In the genomic region with DNA sequence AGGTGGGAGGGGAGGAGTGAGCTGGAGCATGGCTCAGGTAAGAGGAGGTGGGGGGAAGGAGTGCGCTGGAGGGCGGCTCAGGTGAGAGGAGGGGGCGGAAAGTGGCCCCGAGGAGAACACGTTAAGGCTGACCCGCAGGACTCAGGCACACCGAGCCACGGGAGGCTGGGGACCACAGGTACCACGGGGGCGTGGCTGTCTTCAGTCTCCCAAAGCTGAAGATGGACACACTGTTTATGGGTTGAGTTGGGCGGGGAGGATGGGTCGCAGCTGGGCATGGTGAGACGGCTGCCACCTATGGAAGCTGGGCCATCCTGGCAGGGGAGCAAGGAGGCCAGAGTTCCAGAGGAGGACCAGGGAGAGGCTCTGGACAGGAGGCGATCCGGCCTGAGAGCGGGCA, we compare ENCODE assay signal across 14 cellular contexts. TPM values are rescaled to one million over a fixed set of nuclear protein-coding genes. Genes with fewer than 3 reads are reported as not detected.
A peak's percentile ranks its signal among the peaks of the same experiment; 100 is the strongest.
DNase-seq lines count a peak whose midpoint lies in the region; ATAC-seq, FAIRE-seq and TF ChIP-seq lines count a peak whose summit lies in the region.
"Had no signal": no experiment of that assay in that cellular context is flagged by ENCODE, and none has a peak within 500 bp of the region (broad histone marks: within the 10 kb centered on the region; RNA-seq: fewer than 3 reads in every experiment).

No MANE protein-coding gene starts in this region.

- H3K4me1 Mint-ChIP-seq in activated naive CD4-positive, alpha-beta T cell treated with anti-CD3 and anti-CD28 coated beads, Interleukin-2, amount 50 U/mL, for 24 hours = peaks cover 13% of the 10 kb centered on the region
- peaks cover 38% of the 10 kb centered on the region for H3K4me1 Mint-ChIP-seq in HFFc6 (ENCODE audit: low read depth)
- peaks cover 15% of the 10 kb centered on the region for H3K4me1 Mint-ChIP-seq in stimulated activated naive CD8-positive, alpha-beta T cell treated with anti-CD3 and anti-CD28 coated beads, Interleukin-15, amount 100 ng/mL, for 72 hours

- H3K27me3 Mint-ChIP-seq in activated naive CD4-positive, alpha-beta T cell treated with anti-CD3 and anti-CD28 coated beads, Interleukin-2, amount 50 U/mL, for 24 hours = peaks cover 2% of the 10 kb centered on the region
- no peaks in the 10 kb centered on the region; the same call in 1 of the 2 replicates for H3K27me3 Mint-ChIP-seq in HFFc6 (ENCODE audit: insufficient read depth)
- peaks cover 17% of the 10 kb centered on the region for H3K27me3 Mint-ChIP-seq in stimulated activated naive CD8-positive, alpha-beta T cell treated with anti-CD3 and anti-CD28 coated beads, Interleukin-15, amount 100 ng/mL, for 72 hours

- peaks cover 15% of the 10 kb centered on the region for H3K36me3 Mint-ChIP-seq in activated naive CD4-positive, alpha-beta T cell treated with anti-CD3 and anti-CD28 coated beads, Interleukin-2, amount 50 U/mL, for 24 hours
- peaks cover 10% of the 10 kb centered on the region; the same call in 1 of the 2 replicates for H3K36me3 Mint-ChIP-seq in HFFc6 (ENCODE audit: low read depth)

- no peak overlapping the region for H3K4me2 ChIP-seq in endothelial cell of umbilical vein (ENCODE audit: insufficient read depth, low read length)

- H3K27ac ChIP-seq in endothelial cell of umbilical vein (ENCODE audit: insufficient read depth, low read depth, low read length) = no peak overlapping the region

- H3K27me3 ChIP-seq in endothelial cell of umbilical vein (ENCODE audit: control insufficient read depth in 2 of 2, insufficient read depth in 2 of 2, low read length in 2 of 2) = no peaks in the 10 kb centered on the region
- H3K27me3 ChIP-seq: vagina had no signal

- H3K9me3 ChIP-seq in endothelial cell of umbilical vein (replicated peaks; ENCODE audit: control insufficient read depth, insufficient read depth, low read length) = no peaks in the 10 kb centered on the region
- H3K9me3 ChIP-seq: vagina had no signal

- TF ChIP-seq CTCF in HFFc6 (IDR thresholded peaks at IDR 0.05) = no peak
- TF ChIP-seq CTCF in endothelial cell of umbilical vein (IDR thresholded peaks at IDR 0.05; ENCODE audit: extremely low read depth in 1 of 2, insufficient read depth in 1 of 2, low read depth in 1 of 2, low read length in 2 of 2) = no peak

- TF ChIP-seq POLR2A in endothelial cell of umbilical vein (IDR thresholded peaks at IDR 0.05; ENCODE audit: low read depth, low read length) (no peak), GM12892 (IDR thresholded peaks at IDR 0.05; ENCODE audit: low read depth, low read length) (no peak)

- no peaks in the 10 kb centered on the region for H3K9me3 Mint-ChIP-seq in activated naive CD4-positive, alpha-beta T cell treated with anti-CD3 and anti-CD28 coated beads, Interleukin-2, amount 50 U/mL, for 24 hours
- H3K9me3 Mint-ChIP-seq in HFFc6 = no peaks in the 10 kb centered on the region
- H3K9me3 Mint-ChIP-seq in stimulated activated naive CD8-positive, alpha-beta T cell treated with anti-CD3 and anti-CD28 coated beads, Interleukin-15, amount 100 ng/mL, for 72 hours = no peaks in the 10 kb centered on the region
- H3K9me3 Mint-ChIP-seq: activated CD4-positive, alpha-beta T cell treated with anti-CD3 and anti-CD28 coated beads, Interleukin-2, amount 10 ng/mL, durations not matched to agents 7 days and 5 days; dendritic cell treated with granulocyte-macrophage colony-stimulating factor and Interleukin-4, amounts not matched to agents 40 ng/mL and 50 ng/mL, for 4 days had no signal

- peak overlapping the region; percentile 46 for H3K27ac Mint-ChIP-seq in activated naive CD4-positive, alpha-beta T cell treated with anti-CD3 and anti-CD28 coated beads, Interleukin-2, amount 50 U/mL, for 24 hours
- peak overlapping the region; percentile 85; the same call in 1 of the 2 replicates for H3K27ac Mint-ChIP-seq in HFFc6
- H3K27ac Mint-ChIP-seq in stimulated activated naive CD8-positive, alpha-beta T cell treated with anti-CD3 and anti-CD28 coated beads, Interleukin-15, amount 100 ng/mL, for 72 hours = peak overlapping the region in 1 of 2 donors; percentile 8
- H3K27ac Mint-ChIP-seq: activated CD4-positive, alpha-beta T cell treated with anti-CD3 and anti-CD28 coated beads, Interleukin-2, amount 10 ng/mL, durations not matched to agents 7 days and 5 days; dendritic cell treated with granulocyte-macrophage colony-stimulating factor and Interleukin-4, amounts not matched to agents 40 ng/mL and 50 ng/mL, for 4 days had no signal

- no peak overlapping the region for H3K9ac ChIP-seq in endothelial cell of umbilical vein (replicated peaks; ENCODE audit: extremely low read depth, insufficient read depth, low read length)

- peak; percentile 37 for ATAC-seq in stimulated activated naive CD8-positive, alpha-beta T cell treated with anti-CD3 and anti-CD28 coated beads, Interleukin-15, amount 100 ng/mL, for 72 hours
- ATAC-seq in esophagus mucosa (no peak), GM21717 (IDR thresholded peaks at IDR 0.05; ENCODE audit: unreplicated experiment) (no peak)

- H3K4me3 ChIP-seq in endothelial cell of umbilical vein (replicated peaks in 1 of 3; ENCODE audit: insufficient read depth in 1 of 3, low read depth in 1 of 3, low read length in 3 of 3) = no peak overlapping the region

- dilution Hi-C loops in endothelial cell of umbilical vein (cut with MboI; ENCODE audit: extremely low pct_ligation_motif_present, low sequenced_read_pairs) = no loop called here

- intact Hi-C loops in endothelial cell of umbilical vein (cut with micrococcal nuclease) = loop anchor here (5.0 kb wide), 1 partner anchor 387 kb away; no protein-coding TSS in a partner anchor

- H4K20me1 ChIP-seq in endothelial cell of umbilical vein (replicated peaks; ENCODE audit: control insufficient read depth, extremely low read depth, insufficient read depth, low read length) = no peaks in the 10 kb centered on the region

- H2AFZ ChIP-seq in endothelial cell of umbilical vein (ENCODE audit: low read depth, low read length) = peak overlapping the region; percentile 57

- CTCF ChIA-PET in endothelial cell of umbilical vein (lab: Charles Lee) = no interaction called here

- DNase-seq in activated naive CD4-positive, alpha-beta T cell (lab: John Stamatoyannopoulos, UW) = no peak
- DNase-seq in HFFc6 (no peak), endothelial cell of umbilical vein (ENCODE audit: low read depth, low spot score) (no peak), GM12892 (ENCODE audit: insufficient read length) (no peak)
- no peak for DNase-seq in stimulated activated naive CD8-positive, alpha-beta T cell treated with anti-CD3 and anti-CD28 coated beads, Interleukin-15, amount 100 ng/mL, for 72 hours
- DNase-seq: activated CD4-positive, alpha-beta T cell treated with anti-CD3 and anti-CD28 coated beads, Interleukin-2, amount 10 ng/mL, durations not matched to agents 7 days and 5 days; KBM-7; NK-92 treated with Interleukin-12 subunit alpha and Interleukin-12 subunit beta, amount 100 ng/mL, for 24 hours; T1000 had no signal

- H3K4me3 Mint-ChIP-seq in activated naive CD4-positive, alpha-beta T cell treated with anti-CD3 and anti-CD28 coated beads, Interleukin-2, amount 50 U/mL, for 24 hours = peak overlapping the region; percentile 64
- peak overlapping the region; percentile 91 for H3K4me3 Mint-ChIP-seq in HFFc6
- peak overlapping the region; percentile 9 to 34 for H3K4me3 Mint-ChIP-seq in stimulated activated naive CD8-positive, alpha-beta T cell treated with anti-CD3 and anti-CD28 coated beads, Interleukin-15, amount 100 ng/mL, for 72 hours

- no peaks in the 10 kb centered on the region for H3K4me1 ChIP-seq in endothelial cell of umbilical vein (ENCODE audit: control insufficient read depth, extremely low read depth, insufficient read depth, low read length)

- H3K79me2 ChIP-seq in endothelial cell of umbilical vein (ENCODE audit: control insufficient read depth, insufficient read depth, low read length) = no peaks in the 10 kb centered on the region

- FAIRE-seq in endothelial cell of umbilical vein (lab: Jason Lieb, UNC) (no peak), GM12892 (lab: Jason Lieb, UNC) (no peak)

- no TSS peak for BruUV-seq in endothelial cell of umbilical vein (replicated peaks; lab: Mats Ljungman, UMichigan)

- no peaks in the 10 kb centered on the region for H3K9me1 ChIP-seq in endothelial cell of umbilical vein (replicated peaks; ENCODE audit: control insufficient read depth, extremely low read depth, insufficient read depth, low read length)

- H3K36me3 ChIP-seq in endothelial cell of umbilical vein (ENCODE audit: control insufficient read depth in 2 of 2, extremely low read depth in 1 of 2, insufficient read depth in 2 of 2, low read length in 2 of 2) = peaks cover 8% of the 10 kb centered on the region in 2 experiments

- POLR2A ChIA-PET in endothelial cell of umbilical vein (lab: Charles Lee) = no interaction called here

RNA-seq across cellular contexts. Expression of a gene that starts 23.5 kb away (rescaled TPM):
- 10 to 100 TPM; 15.3 to 23.6 (median 21.8) TPM for total RNA-seq in HFFc6 (2021; fragmentation: NEBNext Ultra II Directional; extraction: Animal tissue kit (Norgen Biotek cat#: 25700))
- 22.2 and 24.1 TPM in 2 replicates for total RNA-seq in endothelial cell of umbilical vein
- polyA plus RNA-seq in endothelial cell of umbilical vein = 14.6 and 16.8 TPM in 2 replicates
- polyA plus RNA-seq in endothelial cell of umbilical vein (2011; cell fraction: cytosol; rRNA removed) = 21.0 and 22.0 TPM in 2 replicates
- 15.2 and 18.0 TPM in 2 replicates for polyA plus RNA-seq in endothelial cell of umbilical vein (2011; cell fraction: nucleus; rRNA removed)
- 15.3 and 23.6 TPM in 2 replicates for polyA plus RNA-seq in endothelial cell of umbilical vein (2012)
- polyA minus RNA-seq in endothelial cell of umbilical vein = 14.3 and 16.2 TPM in 2 replicates
- polyA minus RNA-seq in endothelial cell of umbilical vein (2011; cell fraction: cytosol; rRNA and poly(A)+ RNA removed) = 26.0 TPM
- 8.3 and 9.6 TPM in 2 replicates for polyA minus RNA-seq in endothelial cell of umbilical vein (2011; cell fraction: nucleus; rRNA and poly(A)+ RNA removed)
- total RNA-seq in esophagus mucosa = 13.4 TPM
- polyA plus RNA-seq in GM12892 (2012; ENCODE audit: missing spikeins) = 34.7 TPM

RNA-seq across cellular contexts. Expression of a gene that starts 23.7 kb away (rescaled TPM):
- total RNA-seq in HFFc6 (2021; fragmentation: NEBNext Ultra II Directional; extraction: Animal tissue kit (Norgen Biotek cat#: 25700)) = 10 to 100 TPM in 1 of 6 experiments, 1 to 10 TPM in 5; 7.9 to 10.1 (median 9.1) TPM
- 11.1 and 11.5 TPM in 2 replicates for total RNA-seq in endothelial cell of umbilical vein
- polyA plus RNA-seq in endothelial cell of umbilical vein = 3.7 and 5.5 TPM in 2 replicates
- 7.4 and 10.5 TPM in 2 replicates for polyA plus RNA-seq in endothelial cell of umbilical vein (2011; cell fraction: cytosol; rRNA removed)
- 2.9 and 4.6 TPM in 2 replicates for polyA plus RNA-seq in endothelial cell of umbilical vein (2011; cell fraction: nucleus; rRNA removed)
- 13.2 and 14.2 TPM in 2 replicates for polyA plus RNA-seq in endothelial cell of umbilical vein (2012)
- polyA minus RNA-seq in endothelial cell of umbilical vein = 1.5 and 2.8 TPM in 2 replicates
- 7.5 TPM for polyA minus RNA-seq in endothelial cell of umbilical vein (2011; cell fraction: cytosol; rRNA and poly(A)+ RNA removed)
- polyA minus RNA-seq in endothelial cell of umbilical vein (2011; cell fraction: nucleus; rRNA and poly(A)+ RNA removed) = 1.2 and 2.3 TPM in 2 replicates
- total RNA-seq in esophagus mucosa = 9.8 TPM
- polyA plus RNA-seq in GM12892 (2012; ENCODE audit: missing spikeins) = 14.9 TPM

RNA-seq across cellular contexts. Expression of a gene that starts 45.4 kb away (rescaled TPM):
- 10 to 100 TPM; 10.7 to 14.5 (median 12.8) TPM for total RNA-seq in HFFc6 (2021; fragmentation: NEBNext Ultra II Directional; extraction: Animal tissue kit (Norgen Biotek cat#: 25700))
- total RNA-seq in endothelial cell of umbilical vein (18.4 and 18.8 TPM in 2 replicates), esophagus mucosa (13.9 TPM)
- polyA plus RNA-seq in endothelial cell of umbilical vein = 13.0 and 14.3 TPM in 2 replicates
- 10.0 and 10.4 TPM in 2 replicates for polyA plus RNA-seq in endothelial cell of umbilical vein (2011; cell fraction: cytosol; rRNA removed)
- 4.2 and 4.6 TPM in 2 replicates for polyA plus RNA-seq in endothelial cell of umbilical vein (2011; cell fraction: nucleus; rRNA removed)
- 13.8 and 21.6 TPM in 2 replicates for polyA plus RNA-seq in endothelial cell of umbilical vein (2012)
- 11.6 and 12.6 TPM in 2 replicates for polyA minus RNA-seq in endothelial cell of umbilical vein
- 3.3 TPM for polyA minus RNA-seq in endothelial cell of umbilical vein (2011; cell fraction: cytosol; rRNA and poly(A)+ RNA removed)
- 5.8 and 6.3 TPM in 2 replicates for polyA minus RNA-seq in endothelial cell of umbilical vein (2011; cell fraction: nucleus; rRNA and poly(A)+ RNA removed)
- polyA plus RNA-seq in GM12892 (2012; ENCODE audit: missing spikeins) = 19.0 TPM

RNA-seq across cellular contexts. Expression of a gene that starts 45.8 kb away (rescaled TPM):
- total RNA-seq in HFFc6 (2021; fragmentation: NEBNext Ultra II Directional; extraction: Animal tissue kit (Norgen Biotek cat#: 25700)) = 10 to 100 TPM; 12.2 to 20.4 (median 14.2) TPM
- 15.0 and 16.6 TPM in 2 replicates for total RNA-seq in endothelial cell of umbilical vein
- 19.8 and 21.0 TPM in 2 replicates for polyA plus RNA-seq in endothelial cell of umbilical vein
- 17.8 and 18.0 TPM in 2 replicates for polyA plus RNA-seq in endothelial cell of umbilical vein (2011; cell fraction: cytosol; rRNA removed)
- 11.1 and 15.8 TPM in 2 replicates for polyA plus RNA-seq in endothelial cell of umbilical vein (2011; cell fraction: nucleus; rRNA removed)
- polyA plus RNA-seq in endothelial cell of umbilical vein (2012) = 11.7 and 12.7 TPM in 2 replicates
- 9.6 and 10.8 TPM in 2 replicates for polyA minus RNA-seq in endothelial cell of umbilical vein
- polyA minus RNA-seq in endothelial cell of umbilical vein (2011; cell fraction: cytosol; rRNA and poly(A)+ RNA removed) = 8.1 TPM
- 5.9 and 8.6 TPM in 2 replicates for polyA minus RNA-seq in endothelial cell of umbilical vein (2011; cell fraction: nucleus; rRNA and poly(A)+ RNA removed)
- total RNA-seq in esophagus mucosa = 4.6 TPM
- polyA plus RNA-seq in GM12892 (2012; ENCODE audit: missing spikeins) = 21.8 TPM

Comparison
In these comparisons a context has a peak if more than half of its experiments do, and no peak if none do; other contexts are left out.
1. H3K4me3 Mint-ChIP-seq: peak in every context shown above with its lines; median percentile 91 in HFFc6; 64 in activated naive CD4-positive, alpha-beta T cell treated with anti-CD3 and anti-CD28 coated beads, Interleukin-2, amount 50 U/mL, for 24 hours; 22 in stimulated activated naive CD8-positive, alpha-beta T cell treated with anti-CD3 and anti-CD28 coated beads, Interleukin-15, amount 100 ng/mL, for 72 hours.